Comparison of ENCODE assay signal across 10 cellular contexts in the genomic region with DNA sequence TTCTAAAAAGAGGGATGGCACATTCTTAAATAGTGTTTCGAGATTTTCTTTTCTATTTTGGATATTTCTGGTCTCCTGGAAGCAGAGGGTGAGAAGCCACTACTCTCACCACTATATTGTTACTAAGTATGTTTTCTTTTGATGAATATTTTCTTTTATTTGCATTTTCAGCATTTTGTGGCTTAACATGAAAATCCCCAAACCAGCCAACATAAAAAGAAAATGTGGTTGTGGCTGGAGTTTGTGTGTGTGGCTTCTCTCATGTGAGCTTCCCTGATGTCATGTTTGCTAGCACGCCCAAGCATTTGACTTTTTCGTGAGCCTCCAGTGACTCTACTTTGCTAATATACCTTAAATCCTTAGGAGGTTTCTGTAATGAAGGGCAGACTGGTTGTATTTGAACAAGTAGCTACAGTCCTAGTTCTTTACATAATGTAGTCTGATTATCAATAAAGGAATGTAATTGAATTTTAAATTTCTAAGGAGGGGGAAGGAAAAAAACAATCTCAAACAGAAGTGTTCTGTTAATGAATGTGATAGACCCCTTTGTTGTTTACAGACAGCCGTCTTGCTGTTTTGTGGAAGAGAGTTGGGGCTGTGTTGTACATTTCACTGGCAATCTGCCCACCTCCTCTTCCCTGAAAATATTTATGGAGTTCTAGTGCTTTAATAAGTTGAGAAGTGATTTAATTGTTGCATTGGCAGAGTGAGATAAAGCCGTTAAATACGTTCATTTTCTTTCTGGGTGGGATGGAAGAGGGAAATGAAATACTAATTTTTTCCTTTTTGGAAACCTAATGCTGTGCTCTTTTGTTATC.
A peak's percentile ranks its signal among the peaks of the same experiment; 100 is the strongest.
DNase-seq lines count a peak whose midpoint lies in the region; ATAC-seq and TF ChIP-seq lines count a peak whose summit lies in the region.
"Had no signal": no experiment of that assay in that cellular context is flagged by ENCODE, and none has a peak within 500 bp of the region (broad histone marks: within the 10 kb centered on the region; RNA-seq: fewer than 3 reads in every experiment).

No MANE protein-coding gene starts in this region.

- H3K27ac ChIP-seq in left lung (no peak overlapping the region), suprapubic skin (no peak overlapping the region)

- H3K36me3 ChIP-seq in left lung (peaks cover 0 to 11% of the 10 kb centered on the region in 2 donors), suprapubic skin (no peaks in the 10 kb centered on the region)

- H3K4me1 ChIP-seq in left lung (no peaks in the 10 kb centered on the region), suprapubic skin (peaks cover 11% of the 10 kb centered on the region)

- TF ChIP-seq CTCF in left lung (IDR thresholded peaks at IDR 0.05) (no peak), suprapubic skin (IDR thresholded peaks at IDR 0.05) (no peak)

- H3K4me3 ChIP-seq in left lung, result no peak overlapping the region
- no peak overlapping the region for H3K4me3 ChIP-seq in suprapubic skin
- H3K4me3 ChIP-seq: thoracic aorta had no signal

- ATAC-seq in GM18511 (IDR thresholded peaks at IDR 0.05; ENCODE audit: unreplicated experiment) (peak; percentile 83), GM19452 (IDR thresholded peaks at IDR 0.05; ENCODE audit: unreplicated experiment) (peak; percentile 77), HG03066 (IDR thresholded peaks at IDR 0.05; ENCODE audit: low read depth, unreplicated experiment) (peak; percentile 77), left lung (no peak)

- TF ChIP-seq POLR2A in suprapubic skin (IDR thresholded peaks at IDR 0.05), result no peak

- no peak for TF ChIP-seq EP300 in suprapubic skin (IDR thresholded peaks at IDR 0.05)

- H3K27me3 ChIP-seq in left lung, result no peaks in the 10 kb centered on the region
- H3K27me3 ChIP-seq in suprapubic skin, result no peaks in the 10 kb centered on the region

- WGBS in suprapubic skin, result 63% methylated on average over 6 of the region's 6 CpGs

- H3K9me3 ChIP-seq in left lung, result peaks cover 0 to 5% of the 10 kb centered on the region in 2 donors
- H3K9me3 ChIP-seq in suprapubic skin, result no peaks in the 10 kb centered on the region
- H3K9me3 ChIP-seq: thoracic aorta had no signal

- intact Hi-C loops in head of caudate nucleus (cut with DNase I), result loop anchor here (10.0 kb wide), 1 partner anchor 112 kb away; a partner anchor contains a TSS
- intact Hi-C loops in left lung (cut with DNase I), result no loop called here

- peak; percentile 59 for DNase-seq in central memory CD4-positive, alpha-beta T cell
- DNase-seq in head of caudate nucleus (no peak), left lung (no peak), NCI-H2081 (lab: John Stamatoyannopoulos, UW) (no peak), suprapubic skin (ENCODE audit: low spot score in 2 of 2) (no peak)
- DNase-seq: GF-D8 had no signal
